ENCODE assay signal across 8 cellular contexts in the genomic region with DNA sequence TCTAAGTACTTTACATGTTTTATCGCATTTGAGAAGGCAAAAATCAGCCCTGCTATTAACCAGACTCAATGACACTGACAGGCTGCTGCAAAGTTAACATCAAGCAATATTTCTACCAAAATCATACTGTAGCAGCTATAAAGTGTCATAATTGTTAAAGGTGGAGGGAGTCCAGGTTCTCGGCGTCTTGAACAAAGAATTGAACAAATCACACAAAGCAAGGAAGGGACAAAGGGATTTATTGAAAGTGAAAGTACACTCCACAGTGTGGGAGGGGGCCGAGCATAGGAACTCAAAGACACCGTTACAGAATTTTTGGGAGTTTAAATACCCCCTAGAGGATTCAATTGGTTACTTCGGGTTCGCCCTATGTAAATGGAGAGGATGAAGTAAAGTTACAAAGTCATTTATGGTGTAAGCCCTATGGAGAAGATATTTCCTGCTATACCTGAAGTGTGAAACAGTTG. TPM values are rescaled to one million over a fixed set of nuclear protein-coding genes. Genes with fewer than 3 reads are reported as not detected.
DNase-seq lines count a peak whose midpoint lies in the region; FAIRE-seq and TF ChIP-seq lines count a peak whose summit lies in the region.

No MANE protein-coding gene starts in this region.

- no peaks in the 10 kb centered on the region for H3K36me3 Mint-ChIP-seq in Caco-2 (ENCODE audit: insufficient read depth, unreplicated experiment)

- no peak overlapping the region for H2BK20ac ChIP-seq in H1 (ENCODE audit: low read length)

- H4K8ac ChIP-seq in H1 (ENCODE audit: extremely low read depth, insufficient read depth, low read length), result no peak overlapping the region

- H3K56ac ChIP-seq in H1 (replicated peaks; ENCODE audit: insufficient read length, low read depth, low read length), result no peak overlapping the region

- CTCF ChIA-PET in Caco-2 (lab: Charles Lee) (no interaction called here), H1 (lab: Charles Lee; ENCODE audit: partially characterized antibody) (interaction anchor here (0.6 to 1.0 kb wide), 2 partner anchors 9 to 102 kb away, joined by 3 to 4 read pairs; no protein-coding TSS in a partner anchor)

- H4K91ac ChIP-seq in H1 (replicated peaks; ENCODE audit: insufficient read length, low read length), result no peak overlapping the region

- peak overlapping the region; percentile 82 for H3K4me3 Mint-ChIP-seq in Caco-2 (ENCODE audit: unreplicated experiment)

- no peak overlapping the region for H3K9ac ChIP-seq in H1 (replicated peaks in 1 of 4; ENCODE audit: extremely low read depth in 1 of 4, low read depth in 3 of 4, low read length in 3 of 4)

- no peaks in the 10 kb centered on the region for H3K36me3 ChIP-seq in Caco-2 (ENCODE audit: control insufficient read depth, insufficient read depth, low read length)
- H3K36me3 ChIP-seq in H1 (ENCODE audit: control insufficient read depth in 2 of 4, insufficient read depth in 4 of 4, low read length in 3 of 4), result no peaks in the 10 kb centered on the region
- H3K36me3 ChIP-seq in ovary, result no peaks in the 10 kb centered on the region

- no peak overlapping the region for H2BK12ac ChIP-seq in H1 (ENCODE audit: low read depth, low read length)

- no peak overlapping the region for H3K4ac ChIP-seq in H1 (replicated peaks; ENCODE audit: insufficient read length, low read depth, low read length)

- H3K27ac ChIP-seq in H1 (ENCODE audit: low read depth, low read length), result no peak overlapping the region
- no peak overlapping the region for H3K27ac ChIP-seq in ovary

- no peak overlapping the region for H2BK15ac ChIP-seq in H1 (ENCODE audit: low read length)

- H3K4me1 ChIP-seq in Caco-2, result 0 out of 2 replicates have a peak, but pooled peaks cover 3% of the 10 kb centered on the region
- H3K4me1 ChIP-seq in H1 (replicated peaks in 1 of 4; ENCODE audit: control insufficient read depth in 3 of 4, insufficient read depth in 4 of 4, low read length in 3 of 4), result peaks cover 0 to 8% (median 5%) of the 10 kb centered on the region in 4 experiments; a peak in 3 of 7 replicates
- H3K4me1 ChIP-seq in ovary (ENCODE audit: insufficient read depth), result no peaks in the 10 kb centered on the region

- H3K27ac Mint-ChIP-seq in Caco-2 (ENCODE audit: unreplicated experiment), result no peak overlapping the region

- H3K18ac ChIP-seq in H1 (ENCODE audit: extremely low read depth, low read length), result no peak overlapping the region

- BruUV-seq in Caco-2 (replicated peaks; lab: Mats Ljungman, UMichigan), result no TSS peak

- H4K5ac ChIP-seq in H1 (ENCODE audit: insufficient read length, low read depth, low read length), result no peak overlapping the region

- no peaks in the 10 kb centered on the region for H3K79me2 ChIP-seq in H1 (ENCODE audit: control insufficient read depth in 1 of 2, insufficient read depth in 2 of 2, low read length in 2 of 2)

- no peak overlapping the region for H2AK5ac ChIP-seq in H1 (ENCODE audit: low read depth, low read length)

- TF ChIP-seq EP300 in H1 (IDR thresholded peaks at IDR 0.05; ENCODE audit: borderline replicate concordance in 1 of 2, low read depth in 2 of 2, low read length in 2 of 2) (no peak), ovary (IDR thresholded peaks at IDR 0.05) (no peak)

- H3K27me3 Mint-ChIP-seq in Caco-2 (ENCODE audit: insufficient read depth, unreplicated experiment), result no peaks in the 10 kb centered on the region

- H3K79me1 ChIP-seq in H1 (ENCODE audit: low read depth, low read length), result no peaks in the 10 kb centered on the region

- POLR2A ChIA-PET in Caco-2 (lab: Charles Lee), result no interaction called here
- POLR2A ChIA-PET in H1 (lab: Charles Lee; ENCODE audit: partially characterized antibody), result no interaction called here

- FAIRE-seq in H1 (lab: Jason Lieb, UNC), result no peak

- DNase-seq in Caco-2 (no peak), NB4 (ENCODE audit: low read depth) (peak; percentile 76), H1 (ENCODE audit: low read depth in 1 of 2, low spot score in 2 of 2) (no peak), ovary (no peak), germinal center (ENCODE audit: low spot score) (no peak), NCI-H226 (no peak), NOMO-1 treated with DMSO at 0.1 percent for 48 hours (lab: John Stamatoyannopoulos, UW; ENCODE audit: unreplicated experiment) (no peak)
- no peak for DNase-seq in stimulated activated CD4-positive, alpha-beta T cell treated with anti-CD3 and anti-CD28 coated beads, Interleukin-4, amount 100 ng/mL, for 1 hour

- H3K14ac ChIP-seq in H1 (ENCODE audit: insufficient read length), result no peak overlapping the region

- no peak for TF ChIP-seq POLR2A in NB4 (IDR thresholded peaks at IDR 0.05; ENCODE audit: extremely low read depth, insufficient read length)
- no peak for TF ChIP-seq POLR2A in H1 (IDR thresholded peaks at IDR 0.05; ENCODE audit: control extremely low read depth in 1 of 2, low read depth in 2 of 2, low read length in 2 of 2)
- TF ChIP-seq POLR2A in ovary (IDR thresholded peaks at IDR 0.05), result no peak

- 0 out of 2 replicates have a peak overlapping the region, but pooled peaks have one; percentile 43 for H2AFZ ChIP-seq in H1 (ENCODE audit: low read length)

- peak overlapping the region; percentile 85 to 98 for H3K4me2 ChIP-seq in H1 (ENCODE audit: insufficient read depth in 1 of 2, low read depth in 2 of 2, low read length in 2 of 2)

- 48% methylated on average over 7 of the region's 7 CpGs; no CpG with 5 or more reads in 1 of the 2 experiments for WGBS in H1 (ENCODE audit: extremely low coverage in 1 of 2, insufficient coverage in 1 of 2, insufficient read length in 1 of 2, insufficient replicate concordance in 2 of 2, low coverage in 1 of 2, low lambda C conversion rate in 2 of 2, missing lambda C conversion rate in 1 of 2), 2 experiments
- 11 to 17% (median 11%) methylated on average over 7 of the region's 7 CpGs for WGBS in ovary, 3 donors

- H2BK5ac ChIP-seq in H1 (ENCODE audit: low read depth, low read length), result no peak overlapping the region

- intact Hi-C loops in Caco-2 (cut with micrococcal nuclease; ENCODE audit: unreplicated experiment) (no loop called here), ovary (cut with DNase I) (no loop called here)

- H2BK120ac ChIP-seq in H1 (replicated peaks; ENCODE audit: low read depth, low read length), result no peak overlapping the region

- no peaks in the 10 kb centered on the region for H3K9me3 ChIP-seq in Caco-2
- peaks cover 0 to under 1% of the 10 kb centered on the region in 2 experiments; a peak in 1 of 4 replicates for H3K9me3 ChIP-seq in H1 (ENCODE audit: insufficient read depth in 2 of 2, low read depth in 1 of 2, low read length in 1 of 2)
- no peaks in the 10 kb centered on the region for H3K9me3 ChIP-seq in ovary

- no peak for TF ChIP-seq RAD21 in H1 (IDR thresholded peaks at IDR 0.05 in 1 of 2, conservative IDR thresholded peaks at IDR 0.05 in 1 of 2; ENCODE audit: low read depth in 2 of 2, low read length in 2 of 2)

- no peaks in the 10 kb centered on the region for H3K9me3 Mint-ChIP-seq in Caco-2 (ENCODE audit: unreplicated experiment)

- TF ChIP-seq CTCF in Caco-2 (IDR thresholded peaks at IDR 0.05; ENCODE audit: insufficient read depth in 1 of 2, low read depth in 1 of 2, low read length in 1 of 2, severe bottlenecking in 1 of 2, unreplicated experiment in 1 of 2), result no peak
- TF ChIP-seq CTCF in NB4 (IDR thresholded peaks at IDR 0.05; ENCODE audit: low read depth, low read length), result peak; percentile 5
- TF ChIP-seq CTCF in H1 (IDR thresholded peaks at IDR 0.05; ENCODE audit: control extremely low read depth in 1 of 3, insufficient read depth in 1 of 3, low read depth in 1 of 3, low read length in 3 of 3), result peak in 1 of 3 experiments; percentile 32; a peak in 1 of 4 replicates
- no peak for TF ChIP-seq CTCF in ovary (IDR thresholded peaks at IDR 0.05)

- no peaks in the 10 kb centered on the region for H4K20me1 ChIP-seq in H1 (replicated peaks in 1 of 2; ENCODE audit: control insufficient read depth in 1 of 2, insufficient read depth in 2 of 2, low read length in 2 of 2)

- H3K23me2 ChIP-seq in H1 (ENCODE audit: low read depth, low read length), result no peaks in the 10 kb centered on the region; the same call in 1 of the 2 replicates

- H3K4me3 ChIP-seq in Caco-2 (ENCODE audit: low read depth, low read length) (no peak overlapping the region), NB4 (ENCODE audit: low read depth, low read length) (peak overlapping the region; percentile 58), H1 (ENCODE audit: extremely low read depth in 1 of 4, insufficient read depth in 2 of 4, low read depth in 3 of 4, low read length in 4 of 4) (peak overlapping the region in 1 of 4 experiments; percentile 94; a peak in 2 of 8 replicates), ovary (peak overlapping the region; percentile 66)

- H3K27me3 ChIP-seq in Caco-2 (replicated peaks; ENCODE audit: control insufficient read depth, insufficient read depth, low read length) (no peaks in the 10 kb centered on the region), H1 (replicated peaks in 1 of 4; ENCODE audit: control insufficient read depth in 3 of 4, extremely low read depth in 1 of 4, insufficient read depth in 3 of 4, low read length in 3 of 4) (no peaks in the 10 kb centered on the region), ovary (no peaks in the 10 kb centered on the region)

- no peak overlapping the region for H3K23ac ChIP-seq in H1 (ENCODE audit: insufficient read length)

- no peaks in the 10 kb centered on the region for H3K4me1 Mint-ChIP-seq in Caco-2 (ENCODE audit: low read depth, unreplicated experiment)

TF ChIP-seq in H1, 55 proteins besides CTCF, POLR2A, EP300 and RAD21:
- TF ChIP-seq RFX5 (IDR thresholded peaks at IDR 0.05; ENCODE audit: borderline replicate concordance, low read depth, low read length), result no peak
- no peak for TF ChIP-seq CHD2 (IDR thresholded peaks at IDR 0.05; ENCODE audit: low read length)
- no peak for TF ChIP-seq POLR2AphosphoS5 (IDR thresholded peaks at IDR 0.05; ENCODE audit: low read depth, low read length)
- TF ChIP-seq BACH1 (IDR thresholded peaks at IDR 0.05; ENCODE audit: low read length), result no peak
- TF ChIP-seq EGR1 (IDR thresholded peaks at IDR 0.05; ENCODE audit: borderline replicate concordance, low read depth, low read length), result no peak
- no peak for TF ChIP-seq CEBPB (IDR thresholded peaks at IDR 0.05; ENCODE audit: low read depth, low read length)

RNA-seq across cellular contexts. Expression of gene ZNF391, which starts 12.9 kb away (rescaled TPM):
- total RNA-seq in Caco-2 (2022) (5.0 TPM in 2 replicates), ovary (10 to 100 TPM in 1 of 7 donors, 1 to 10 TPM in 6; 2.3 to 10.1 (median 6.0) TPM)
- total RNA-seq in H1 (2021; fragmentation: NEBNext Ultra II Directional; extraction: Animal tissue kit (Norgen Biotek cat#: 25700)), result 12.4 and 13.0 TPM in 2 replicates
- polyA plus RNA-seq in H1 (2011; rRNA removed) (3.4 and 4.8 TPM in 2 replicates), ovary (1 to 10 TPM; 3.6 to 6.0 TPM)
- polyA plus RNA-seq in H1 (2011; cell fraction: cytosol; rRNA removed), result 5.7 TPM
- 1.8 TPM for polyA plus RNA-seq in H1 (2011; cell fraction: nucleus; rRNA removed)
- polyA plus RNA-seq in H1 (2012, experiment 1 of 2), result 4.7 to 9.2 TPM (median 7.3 TPM) in 4 replicates
- polyA plus RNA-seq in H1 (2012, experiment 2 of 2), result 0.71 TPM
- 12.1 TPM for polyA plus RNA-seq in H1 (2013, experiment 1 of 2)
- 11.5 TPM for polyA plus RNA-seq in H1 (2013, experiment 2 of 2)
- 2.8 and 3.1 TPM in 2 replicates for polyA minus RNA-seq in H1 (2011; rRNA and poly(A)+ RNA removed)
- polyA minus RNA-seq in H1 (2011; cell fraction: cytosol; rRNA and poly(A)+ RNA removed), result 1.5 TPM
- polyA minus RNA-seq in H1 (2011; cell fraction: nucleus; rRNA and poly(A)+ RNA removed), result 4.9 TPM
